Comparison of ENCODE assay signal across 2 cellular contexts in genomic region chr22:37625737-37626136, GRCh38.
TF ChIP-seq lines count a peak whose summit lies in the region.

No MANE protein-coding gene starts in this region.

TF ChIP-seq in IMR-90, 13 proteins besides CTCF, POLR2A, EP300 and RAD21:
- TF ChIP-seq ELK1 (IDR thresholded peaks at IDR 0.05; ENCODE audit: borderline replicate concordance, low read depth, low read length) (no peak), RFX5 (IDR thresholded peaks at IDR 0.05; ENCODE audit: low read depth, low read length) (no peak), FOS (IDR thresholded peaks at IDR 0.05; ENCODE audit: low read depth, low read length) (no peak), MAFK (IDR thresholded peaks at IDR 0.05; ENCODE audit: low read depth, low read length) (no peak), CEBPB (IDR thresholded peaks at IDR 0.05; ENCODE audit: low read depth, low read length) (no peak), NFE2L2 (IDR thresholded peaks at IDR 0.05; ENCODE audit: low read depth, low read length) (no peak), BHLHE40 (IDR thresholded peaks at IDR 0.05; ENCODE audit: low read depth, low read length) (no peak), MAZ (IDR thresholded peaks at IDR 0.05; ENCODE audit: borderline replicate concordance, low read depth, low read length) (no peak), RCOR1 (IDR thresholded peaks at IDR 0.05; ENCODE audit: insufficient replicate concordance, low read length) (no peak), SMC3 (IDR thresholded peaks at IDR 0.05; ENCODE audit: low read depth, low read length) (no peak), MXI1 (IDR thresholded peaks at IDR 0.05; ENCODE audit: borderline replicate concordance, low read depth, low read length) (no peak), CHD1 (IDR thresholded peaks at IDR 0.05; ENCODE audit: low read depth, low read length) (no peak)
- TF ChIP-seq, protein P1, sequence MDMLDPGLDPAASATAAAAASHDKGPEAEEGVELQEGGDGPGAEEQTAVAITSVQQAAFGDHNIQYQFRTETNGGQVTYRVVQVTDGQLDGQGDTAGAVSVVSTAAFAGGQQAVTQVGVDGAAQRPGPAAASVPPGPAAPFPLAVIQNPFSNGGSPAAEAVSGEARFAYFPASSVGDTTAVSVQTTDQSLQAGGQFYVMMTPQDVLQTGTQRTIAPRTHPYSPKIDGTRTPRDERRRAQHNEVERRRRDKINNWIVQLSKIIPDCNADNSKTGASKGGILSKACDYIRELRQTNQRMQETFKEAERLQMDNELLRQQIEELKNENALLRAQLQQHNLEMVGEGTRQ (IDR thresholded peaks at IDR 0.05; ENCODE audit: low read depth, low read length) = no peak

TF ChIP-seq in liver, 16 proteins besides CTCF, POLR2A, EP300 and RAD21:
- TF ChIP-seq, protein P2, sequence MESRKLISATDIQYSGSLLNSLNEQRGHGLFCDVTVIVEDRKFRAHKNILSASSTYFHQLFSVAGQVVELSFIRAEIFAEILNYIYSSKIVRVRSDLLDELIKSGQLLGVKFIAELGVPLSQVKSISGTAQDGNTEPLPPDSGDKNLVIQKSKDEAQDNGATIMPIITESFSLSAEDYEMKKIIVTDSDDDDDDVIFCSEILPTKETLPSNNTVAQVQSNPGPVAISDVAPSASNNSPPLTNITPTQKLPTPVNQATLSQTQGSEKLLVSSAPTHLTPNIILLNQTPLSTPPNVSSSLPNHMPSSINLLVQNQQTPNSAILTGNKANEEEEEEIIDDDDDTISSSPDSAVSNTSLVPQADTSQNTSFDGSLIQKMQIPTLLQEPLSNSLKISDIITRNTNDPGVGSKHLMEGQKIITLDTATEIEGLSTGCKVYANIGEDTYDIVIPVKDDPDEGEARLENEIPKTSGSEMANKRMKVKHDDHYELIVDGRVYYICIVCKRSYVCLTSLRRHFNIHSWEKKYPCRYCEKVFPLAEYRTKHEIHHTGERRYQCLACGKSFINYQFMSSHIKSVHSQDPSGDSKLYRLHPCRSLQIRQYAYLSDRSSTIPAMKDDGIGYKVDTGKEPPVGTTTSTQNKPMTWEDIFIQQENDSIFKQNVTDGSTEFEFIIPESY (IDR thresholded peaks at IDR 0.05) = no peak
- TF ChIP-seq JUND (IDR thresholded peaks at IDR 0.05) (no peak), HNF4A (conservative IDR thresholded peaks at IDR 0.05) (no peak), EGR1 (IDR thresholded peaks at IDR 0.05; ENCODE audit: low read depth in 2 of 2) (no peak), NR2F2 (IDR thresholded peaks at IDR 0.05) (no peak), SP1 (IDR thresholded peaks at IDR 0.05) (no peak), FOXA2 (IDR thresholded peaks at IDR 0.05) (no peak), TAF1 (conservative IDR thresholded peaks at IDR 0.05) (no peak), YY1 (IDR thresholded peaks at IDR 0.05) (no peak), HNF4G (IDR thresholded peaks at IDR 0.05) (no peak), REST (IDR thresholded peaks at IDR 0.05) (no peak), RXRA (IDR thresholded peaks at IDR 0.05) (no peak), FOXA1 (IDR thresholded peaks at IDR 0.05) (no peak), GABPA (IDR thresholded peaks at IDR 0.05 in 1 of 2, conservative IDR thresholded peaks at IDR 0.05 in 1 of 2) (no peak), ATF3 (IDR thresholded peaks at IDR 0.05) (no peak)
- TF ChIP-seq, protein P3, sequence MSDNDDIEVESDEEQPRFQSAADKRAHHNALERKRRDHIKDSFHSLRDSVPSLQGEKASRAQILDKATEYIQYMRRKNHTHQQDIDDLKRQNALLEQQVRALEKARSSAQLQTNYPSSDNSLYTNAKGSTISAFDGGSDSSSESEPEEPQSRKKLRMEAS (IDR thresholded peaks at IDR 0.05) = no peak
TF ChIP-seq in liver: peak in this region for 0.
